19 cellular contexts compared by ENCODE assay signal in genomic region chr3:15476378-15476777, GRCh38. TPM values are rescaled to one million over a fixed set of nuclear protein-coding genes. Genes with fewer than 3 reads are reported as not detected.
DNase-seq lines count a peak whose midpoint lies in the region; ATAC-seq, FAIRE-seq and TF ChIP-seq lines count a peak whose summit lies in the region.
"Had no signal": no experiment of that assay in that cellular context is flagged by ENCODE, and none has a peak within 500 bp of the region (broad histone marks: within the 10 kb centered on the region; RNA-seq: fewer than 3 reads in every experiment).

No MANE protein-coding gene starts in this region.

- H3K79me2 ChIP-seq in K562 (ENCODE audit: control insufficient read depth, insufficient read depth, low read length) = no peaks in the 10 kb centered on the region

- in situ Hi-C loops in IMR-90 (cut with MboI; ENCODE audit: low sequenced_read_pairs) = no loop called here
- in situ Hi-C loops in K562 (cut with MboI) = no loop called here

- POLR2A ChIA-PET in IMR-90 (lab: Charles Lee; ENCODE audit: unreplicated experiment) = interaction anchor here (0.7 kb wide), 1 partner anchor 13 kb away, joined by 4 read pairs; no protein-coding TSS in a partner anchor
- POLR2A ChIA-PET in K562 (lab: Yijun Ruan, JAX) = interaction anchor here (0.6 to 0.7 kb wide), 2 partner anchors 9 to 334 kb away, joined by 3 to 4 read pairs; no protein-coding TSS in a partner anchor

- H3K4me3 ChIP-seq in IMR-90 (ENCODE audit: insufficient read depth, low read depth, low read length) = no peak overlapping the region
- no peak overlapping the region for H3K4me3 ChIP-seq in K562

- no peak overlapping the region for H2BK5ac ChIP-seq in IMR-90 (ENCODE audit: low read depth, low read length, poor library complexity, severe bottlenecking)

- no peak overlapping the region for H3K4ac ChIP-seq in IMR-90 (ENCODE audit: low read depth, low read length)

- H3K4me1 ChIP-seq in IMR-90 (ENCODE audit: control insufficient read depth, insufficient read depth, low read length) = no peaks in the 10 kb centered on the region
- H3K4me1 ChIP-seq in K562 (replicated peaks in 1 of 2; ENCODE audit: control insufficient read depth in 2 of 2, insufficient read depth in 2 of 2, low read length in 2 of 2) = no peaks in the 10 kb centered on the region

- no peak overlapping the region for H4K8ac ChIP-seq in IMR-90 (ENCODE audit: low read depth in 2 of 2, low read length in 2 of 2)

- H3K4me2 ChIP-seq in IMR-90 (ENCODE audit: low read depth, low read length) = no peak overlapping the region
- no peak overlapping the region for H3K4me2 ChIP-seq in K562 (ENCODE audit: insufficient read depth, low read length)

- no peak for TF ChIP-seq EP300 in K562 (IDR thresholded peaks at IDR 0.05; ENCODE audit: low read length)

- no peak overlapping the region for H3K23ac ChIP-seq in IMR-90 (ENCODE audit: low read depth, low read length)

- H2AK5ac ChIP-seq in IMR-90 (ENCODE audit: low read depth, low read length) = no peak overlapping the region

- H4K91ac ChIP-seq in IMR-90 (ENCODE audit: insufficient read depth, low read depth, low read length) = no peak overlapping the region

- CTCF ChIA-PET in IMR-90 (lab: Yijun Ruan, JAX) = no interaction called here
- CTCF ChIA-PET in K562 (lab: Yijun Ruan, JAX; ENCODE audit: low intra/inter-chr PET ratio) = no interaction called here

- FAIRE-seq in K562 (lab: Jason Lieb, UNC) = peak; percentile 37

- no peak overlapping the region for H3K14ac ChIP-seq in IMR-90 (replicated peaks; ENCODE audit: low read depth, low read length)

- no peaks in the 10 kb centered on the region for H3K36me3 ChIP-seq in IMR-90 (ENCODE audit: control insufficient read depth, insufficient read depth, low read length)
- H3K36me3 ChIP-seq in K562 (ENCODE audit: control insufficient read depth, insufficient read depth, low read length) = no peaks in the 10 kb centered on the region

- intact Hi-C loops in IMR-90 (cut with micrococcal nuclease) = no loop called here
- intact Hi-C loops in K562 (cut with micrococcal nuclease) = no loop called here

- no peaks in the 10 kb centered on the region for H3K79me1 ChIP-seq in IMR-90 (ENCODE audit: low read depth in 1 of 2, low read length in 2 of 2)

- H3K9ac ChIP-seq in IMR-90 (ENCODE audit: low read depth, low read length) = no peak overlapping the region
- no peak overlapping the region for H3K9ac ChIP-seq in K562 (ENCODE audit: insufficient read depth in 1 of 2, low read depth in 2 of 2, low read length in 2 of 2)

- no peak for TF ChIP-seq CTCF in IMR-90 (conservative IDR thresholded peaks at IDR 0.05; ENCODE audit: low read depth, low read length)
- TF ChIP-seq CTCF in K562 (IDR thresholded peaks at IDR 0.05 in 2 of 3, conservative IDR thresholded peaks at IDR 0.05 in 1 of 3; ENCODE audit: insufficient read depth in 2 of 3, low read depth in 1 of 3, low read length in 3 of 3) = no peak

- H3K18ac ChIP-seq in IMR-90 (ENCODE audit: low read depth, low read length) = no peak overlapping the region

- H4K20me1 ChIP-seq in IMR-90 (ENCODE audit: insufficient read depth, low read length) = no peaks in the 10 kb centered on the region
- no peaks in the 10 kb centered on the region; the same call in 1 of the 2 replicates for H4K20me1 ChIP-seq in K562 (replicated peaks; ENCODE audit: control insufficient read depth, insufficient read depth, low read length)

- H2BK15ac ChIP-seq in IMR-90 (ENCODE audit: low read depth, low read length) = no peak overlapping the region

- TF ChIP-seq RAD21 in IMR-90 (IDR thresholded peaks at IDR 0.05; ENCODE audit: low read length) (no peak), K562 (CRISPR knock-in tag; conservative IDR thresholded peaks at IDR 0.05 in 1 of 2, IDR thresholded peaks at IDR 0.05 in 1 of 2) (no peak)

- DNase-seq in Ammon's horn (ENCODE audit: low spot score) = peak; percentile 35
- peak; percentile 61 for DNase-seq in IMR-90
- DNase-seq in K562 (ENCODE audit: extremely low read depth in 1 of 4, low spot score in 3 of 4) = no peak
- DNase-seq in inferior parietal cortex (ENCODE audit: extremely low spot score) = peak; percentile 39
- DNase-seq in ecto neural progenitor cell (ENCODE audit: low spot score) = no peak
- DNase-seq: activated CD4-positive, alpha-beta T cell treated with anti-CD3 and anti-CD28 coated beads, Interleukin-2, amount 10 ng/mL, durations not matched to agents 24 days and 14 days; activated CD8-positive, alpha-beta memory T cell treated with anti-CD3 and anti-CD28 coated beads, Interleukin-2, amount 50 U/mL, for 4 hours; activated gamma-delta T cell; amygdala; EL; Karpas-422; midbrain; NCI-H1105 treated with DMSO at 0.1 percent for 48 hours; stimulated activated naive CD4-positive, alpha-beta T cell treated with Interleukin-2 at 50 U/mL for 16 hours; SW 1271 had no signal

- H3K9me3 ChIP-seq in IMR-90 (ENCODE audit: control insufficient read depth, insufficient read depth, low read length) = no peaks in the 10 kb centered on the region
- H3K9me3 ChIP-seq in K562 (replicated peaks; ENCODE audit: control insufficient read depth, insufficient read depth, low read depth, low read length) = no peaks in the 10 kb centered on the region

- H3K56ac ChIP-seq in IMR-90 (ENCODE audit: extremely low read depth, insufficient read depth, low read length) = no peak overlapping the region

- ATAC-seq in IMR-90 (ENCODE audit: low read depth) (peak; percentile 67), K562 (peak; percentile 68), GM21526 (IDR thresholded peaks at IDR 0.05; ENCODE audit: low FRiP score, unreplicated experiment) (no peak), HG03095 (IDR thresholded peaks at IDR 0.05; ENCODE audit: unreplicated experiment) (no peak), GM18861 (IDR thresholded peaks at IDR 0.05; ENCODE audit: unreplicated experiment) (no peak)

- no CpG with 5 or more reads among the region's 3 CpGs for WGBS in IMR-90 (ENCODE audit: extremely low coverage in 2 of 2, insufficient read length in 1 of 2), 2 experiments
- WGBS in K562 (ENCODE audit: insufficient coverage, low coverage, missing lambda C conversion rate) = 3% methylated on average over 3 of the region's 3 CpGs

- H4K5ac ChIP-seq in IMR-90 (ENCODE audit: low read depth, low read length) = no peak overlapping the region

- no peak overlapping the region for H2BK20ac ChIP-seq in IMR-90 (ENCODE audit: low read depth, low read length)

- dilution Hi-C loops in IMR-90 (cut with HindIII; ENCODE audit: low sequenced_read_pairs, unreplicated experiment) = no loop called here

- H3K9me1 ChIP-seq in IMR-90 (ENCODE audit: insufficient read depth, low read length) (no peaks in the 10 kb centered on the region), K562 (ENCODE audit: control insufficient read depth, insufficient read depth, low read length) (no peaks in the 10 kb centered on the region)

- no peak overlapping the region for H2BK120ac ChIP-seq in IMR-90 (ENCODE audit: low read depth, low read length)

- no TSS peak for BruUV-seq in IMR-90 (replicated peaks; lab: Mats Ljungman, UMichigan)
- BruUV-seq in K562 (replicated peaks; lab: Mats Ljungman, UMichigan) = no TSS peak

- TF ChIP-seq POLR2A in IMR-90 (IDR thresholded peaks at IDR 0.05; ENCODE audit: low read depth, low read length) (no peak), K562 (conservative IDR thresholded peaks at IDR 0.05) (no peak)

- H3K27ac ChIP-seq in IMR-90 (ENCODE audit: insufficient read depth, low read length) (no peak overlapping the region), K562 (ENCODE audit: extremely low read depth, low read depth, low read length) (no peak overlapping the region)
- H3K27ac ChIP-seq: RWPE1 had no signal

- no peak overlapping the region for H2AK9ac ChIP-seq in IMR-90 (replicated peaks; ENCODE audit: low read depth, low read length, poor library complexity)

- H3K27me3 ChIP-seq in IMR-90 (ENCODE audit: control insufficient read depth, insufficient read depth, low read length) (no peaks in the 10 kb centered on the region; the same call in 1 of the 2 replicates), K562 (ENCODE audit: control insufficient read depth in 2 of 2, insufficient read depth in 2 of 2, low read length in 2 of 2) (peaks cover 0 to 24% of the 10 kb centered on the region in 2 experiments; a peak in 2 of 5 replicates)

- H2AFZ ChIP-seq in IMR-90 (replicated peaks; ENCODE audit: low read length, poor library complexity) (no peak overlapping the region), K562 (ENCODE audit: low read depth, low read length) (no peak overlapping the region)

RNA-seq across cellular contexts. Expression of gene COLQ, which starts 45.1 kb away (rescaled TPM):
- total RNA-seq in IMR-90 (2012; rRNA removed) = under 0.01 and 0.18 TPM in 2 replicates
- polyA plus RNA-seq in IMR-90 (2012; rRNA removed) = 0.65 and 1.0 TPM in 2 replicates
- polyA plus RNA-seq in IMR-90 (2012; cell fraction: cytosol; rRNA removed) = 0.21 and 0.30 TPM in 2 replicates
- 5.7 and 6.6 TPM in 2 replicates for polyA plus RNA-seq in IMR-90 (2012; cell fraction: nucleus; rRNA removed; ENCODE audit: low replicate concordance)
- total RNA-seq in K562 (2011; cell fraction: chromatin; rRNA removed; ENCODE audit: low replicate concordance) = 0.16 and 0.23 TPM in 2 replicates
- total RNA-seq in K562 (2011; cell fraction: nucleolus; rRNA removed) = 0.33 TPM in 1 of 2 replicates, not detected in the other
- 0.73 TPM in 1 of 2 replicates, not detected in the other for total RNA-seq in K562 (2011; cell fraction: nucleoplasm; rRNA removed)
- 0.04 TPM in 1 of 2 replicates, not detected in the other for total RNA-seq in K562 (2014; rRNA removed)
- total RNA-seq in K562 (2014; rRNA removed; fragmentation: Illumina TruSeq; extraction: Trizol) = 0.04 TPM in 1 of 2 replicates, not detected in the other
- total RNA-seq in K562 (2015; rRNA removed; fragmentation: Illumina TruSeq; extraction: Trizol) = 0.15 and 0.36 TPM in 2 replicates
- 0.27 TPM in 1 of 2 replicates, not detected in the other for total RNA-seq in K562 (2021)
- 0.24 TPM in 1 of 2 replicates, not detected in the other for polyA plus RNA-seq in K562 (2011; rRNA removed)
- 0.10 and 0.16 TPM in 2 replicates for polyA plus RNA-seq in K562 (2011; cell fraction: cytosol; rRNA removed)
- polyA plus RNA-seq in K562 (2011; cell fraction: nucleus; rRNA removed) = 0.81 and 1.1 TPM in 2 replicates
- polyA plus RNA-seq in K562 (2012) = 0.04 and 0.14 TPM in 2 replicates
- 0.19 and 0.27 TPM in 2 replicates for polyA plus RNA-seq in K562 (2014; fragmentation: Illumina TruSeq; extraction: Trizol)
- not detected for polyA plus RNA-seq in K562 (2014; fragmentation: Nextera tagmentation; extraction: Ambion mirVana)
- 0.05 and 0.25 TPM in 2 replicates for polyA plus RNA-seq in K562 (2014; rRNA removed)
- polyA minus RNA-seq in K562 (2011; rRNA and poly(A)+ RNA removed) = not detected in 2 replicates
- polyA minus RNA-seq in K562 (2011; cell fraction: cytosol; rRNA and poly(A)+ RNA removed) = not detected in 2 replicates
- not detected in 2 replicates for polyA minus RNA-seq in K562 (2011; cell fraction: nucleus; rRNA and poly(A)+ RNA removed)

RNA-seq across cellular contexts. Expression of gene EAF1, which starts 49.0 kb away (rescaled TPM):
- total RNA-seq in IMR-90 (2012; rRNA removed) = 19.7 and 21.3 TPM in 2 replicates
- polyA plus RNA-seq in IMR-90 (2012; rRNA removed) = 5.7 and 7.0 TPM in 2 replicates
- polyA plus RNA-seq in IMR-90 (2012; cell fraction: cytosol; rRNA removed) = 5.6 and 5.9 TPM in 2 replicates
- polyA plus RNA-seq in IMR-90 (2012; cell fraction: nucleus; rRNA removed; ENCODE audit: low replicate concordance) = 6.8 and 9.1 TPM in 2 replicates
- total RNA-seq in K562 (2011; cell fraction: chromatin; rRNA removed; ENCODE audit: low replicate concordance) = 7.2 and 11.4 TPM in 2 replicates
- total RNA-seq in K562 (2011; cell fraction: nucleolus; rRNA removed) = 5.0 and 7.5 TPM in 2 replicates
- total RNA-seq in K562 (2011; cell fraction: nucleoplasm; rRNA removed) = 10.2 and 14.3 TPM in 2 replicates
- 26.8 and 32.4 TPM in 2 replicates for total RNA-seq in K562 (2014; rRNA removed)
- 21.6 and 22.8 TPM in 2 replicates for total RNA-seq in K562 (2014; rRNA removed; fragmentation: Illumina TruSeq; extraction: Trizol)
- 20.8 and 22.7 TPM in 2 replicates for total RNA-seq in K562 (2015; rRNA removed; fragmentation: Illumina TruSeq; extraction: Trizol)
- 20.4 and 21.9 TPM in 2 replicates for total RNA-seq in K562 (2021)
- polyA plus RNA-seq in K562 (2011; rRNA removed) = 16.8 and 19.5 TPM in 2 replicates
- polyA plus RNA-seq in K562 (2011; cell fraction: cytosol; rRNA removed) = 18.2 and 19.9 TPM in 2 replicates
- 9.4 and 10.7 TPM in 2 replicates for polyA plus RNA-seq in K562 (2011; cell fraction: nucleus; rRNA removed)
- 16.7 and 18.2 TPM in 2 replicates for polyA plus RNA-seq in K562 (2012)
- 20.7 and 22.6 TPM in 2 replicates for polyA plus RNA-seq in K562 (2014; fragmentation: Illumina TruSeq; extraction: Trizol)
- polyA plus RNA-seq in K562 (2014; fragmentation: Nextera tagmentation; extraction: Ambion mirVana) = 10 to 100 TPM in 1 of 2 experiments, 1 to 10 TPM in 1; 7.0 to 10.9 TPM
- polyA plus RNA-seq in K562 (2014; rRNA removed) = 19.0 and 22.0 TPM in 2 replicates
- 27.8 and 31.9 TPM in 2 replicates for polyA minus RNA-seq in K562 (2011; rRNA and poly(A)+ RNA removed)
- 19.7 and 21.1 TPM in 2 replicates for polyA minus RNA-seq in K562 (2011; cell fraction: cytosol; rRNA and poly(A)+ RNA removed)
- polyA minus RNA-seq in K562 (2011; cell fraction: nucleus; rRNA and poly(A)+ RNA removed) = 8.9 and 10.6 TPM in 2 replicates

RNA-seq across cellular contexts. Expression of gene METTL6, which starts 49.0 kb away (rescaled TPM):
- total RNA-seq in IMR-90 (2012; rRNA removed) = 21.5 and 32.5 TPM in 2 replicates
- polyA plus RNA-seq in IMR-90 (2012; rRNA removed) = 15.3 and 15.4 TPM in 2 replicates
- 5.0 and 10.2 TPM in 2 replicates for polyA plus RNA-seq in IMR-90 (2012; cell fraction: cytosol; rRNA removed)
- 1.9 and 7.1 TPM in 2 replicates for polyA plus RNA-seq in IMR-90 (2012; cell fraction: nucleus; rRNA removed; ENCODE audit: low replicate concordance)
- 16.8 and 19.9 TPM in 2 replicates for total RNA-seq in K562 (2011; cell fraction: chromatin; rRNA removed; ENCODE audit: low replicate concordance)
- 13.3 and 14.7 TPM in 2 replicates for total RNA-seq in K562 (2011; cell fraction: nucleolus; rRNA removed)
- 20.2 and 22.2 TPM in 2 replicates for total RNA-seq in K562 (2011; cell fraction: nucleoplasm; rRNA removed)
- total RNA-seq in K562 (2014; rRNA removed) = 18.8 and 20.9 TPM in 2 replicates
- 32.8 and 38.7 TPM in 2 replicates for total RNA-seq in K562 (2014; rRNA removed; fragmentation: Illumina TruSeq; extraction: Trizol)
- total RNA-seq in K562 (2015; rRNA removed; fragmentation: Illumina TruSeq; extraction: Trizol) = 32.2 and 33.9 TPM in 2 replicates
- total RNA-seq in K562 (2021) = 19.9 and 21.6 TPM in 2 replicates
- polyA plus RNA-seq in K562 (2011; rRNA removed) = 24.9 and 28.3 TPM in 2 replicates
- 19.2 and 21.8 TPM in 2 replicates for polyA plus RNA-seq in K562 (2011; cell fraction: cytosol; rRNA removed)
- polyA plus RNA-seq in K562 (2011; cell fraction: nucleus; rRNA removed) = 9.8 and 10.3 TPM in 2 replicates
- 20.3 and 21.8 TPM in 2 replicates for polyA plus RNA-seq in K562 (2012)
- polyA plus RNA-seq in K562 (2014; fragmentation: Illumina TruSeq; extraction: Trizol) = 26.8 and 34.5 TPM in 2 replicates
- polyA plus RNA-seq in K562 (2014; fragmentation: Nextera tagmentation; extraction: Ambion mirVana) = 10 to 100 TPM; 44.1 to 61.5 TPM
- polyA plus RNA-seq in K562 (2014; rRNA removed) = 23.5 and 39.6 TPM in 2 replicates
- 30.4 and 36.7 TPM in 2 replicates for polyA minus RNA-seq in K562 (2011; rRNA and poly(A)+ RNA removed)
- 9.5 and 10.0 TPM in 2 replicates for polyA minus RNA-seq in K562 (2011; cell fraction: cytosol; rRNA and poly(A)+ RNA removed)
- 9.7 and 11.9 TPM in 2 replicates for polyA minus RNA-seq in K562 (2011; cell fraction: nucleus; rRNA and poly(A)+ RNA removed)

Comparison
In these comparisons a context has a peak if more than half of its experiments do, and no peak if none do; other contexts are left out.
1. DNase-seq: peak in Ammon's horn (single experiment), IMR-90 (single experiment) and inferior parietal cortex (single experiment); none in K562 (0 of 4) and ecto neural progenitor cell (single experiment).
2. ATAC-seq: peak in IMR-90 (single experiment) and K562 (single experiment); none in GM21526 (single experiment), HG03095 (single experiment) and GM18861 (single experiment).